ENCODE assay signal across 20 cellular contexts in the genomic region with DNA sequence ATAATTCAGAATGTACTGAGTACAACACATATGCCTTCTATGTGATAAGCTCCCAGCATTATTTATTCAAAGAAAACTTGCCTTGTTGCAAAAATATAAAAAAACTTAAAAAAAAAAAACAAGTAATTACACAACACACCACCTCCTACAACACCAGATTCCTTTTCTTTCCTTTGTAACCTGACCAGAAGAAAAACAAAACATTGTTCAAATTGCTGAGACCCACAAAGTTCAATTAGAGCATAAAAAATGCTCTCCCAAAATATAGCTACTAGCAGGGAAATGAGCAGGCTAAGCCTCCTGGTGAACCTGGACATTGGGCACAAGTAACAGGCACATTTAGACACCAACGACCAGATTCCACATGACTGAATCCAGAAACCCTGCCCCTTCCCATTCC. TPM values are rescaled to one million over a fixed set of nuclear protein-coding genes. Genes with fewer than 3 reads are reported as not detected.
A peak's percentile ranks its signal among the peaks of the same experiment; 100 is the strongest.
DNase-seq lines count a peak whose midpoint lies in the region; ATAC-seq and TF ChIP-seq lines count a peak whose summit lies in the region.
"Had no signal": no experiment of that assay in that cellular context is flagged by ENCODE, and none has a peak within 500 bp of the region (broad histone marks: within the 10 kb centered on the region; RNA-seq: fewer than 3 reads in every experiment).

No MANE protein-coding gene starts in this region.

- peak in 1 of 2 donors; percentile 5 for ATAC-seq in gastrocnemius medialis
- ATAC-seq: right cardiac atrium had no signal

- H3K4me3 ChIP-seq in gastrocnemius medialis, result no peak overlapping the region
- H3K4me3 ChIP-seq in BE2C (ENCODE audit: low read depth, low read length), result no peak overlapping the region
- H3K4me3 ChIP-seq: coronary artery, suprapubic skin had no signal

- no peak for TF ChIP-seq CTCF in glutamatergic neuron (IDR thresholded peaks at IDR 0.05; ENCODE audit: partially characterized antibody, unreplicated experiment)
- no peak for TF ChIP-seq CTCF in gastrocnemius medialis (IDR thresholded peaks at IDR 0.05 in 4 of 5, conservative IDR thresholded peaks at IDR 0.05 in 1 of 5)
- no peak for TF ChIP-seq CTCF in BE2C (IDR thresholded peaks at IDR 0.05; ENCODE audit: low read depth, low read length)

- H3K27ac ChIP-seq in gastrocnemius medialis, result peak overlapping the region; percentile 54 to 67 (median 60)
- H3K27ac ChIP-seq: coronary artery, RWPE1, suprapubic skin had no signal

- no peak for DNase-seq in activated naive CD4-positive, alpha-beta T cell treated with anti-CD3 and anti-CD28 coated beads for 36 hours
- DNase-seq in activated naive CD4-positive, alpha-beta T cell (lab: John Stamatoyannopoulos, UW), result no peak
- DNase-seq in activated CD4-positive, alpha-beta memory T cell treated with anti-CD3 and anti-CD28 coated beads, Interleukin-2, amount 10 ng/mL, durations not matched to agents 7 days and 5 days, result no peak
- DNase-seq in glutamatergic neuron, result no peak
- DNase-seq in gastrocnemius medialis, result no peak
- DNase-seq in HPDE6-E6E7 (ENCODE audit: extremely low spot score), result no peak
- DNase-seq in BE2C, result no peak
- DNase-seq in cerebellum (ENCODE audit: low spot score), result no peak
- DNase-seq: ACHN; aorta; H9; mammary epithelial cell; NCI-H146; NCI-H2227 treated with DMSO at 0.1 percent for 48 hours; right cardiac atrium; stimulated activated CD4-positive, alpha-beta T cell treated with anti-CD3 and anti-CD28 coated beads, Interleukin-2, amount 100 ng/mL, for 24 hours; T-helper 1 cell had no signal

- H3K9me3 ChIP-seq in gastrocnemius medialis (no peaks in the 10 kb centered on the region), BE2C (no peaks in the 10 kb centered on the region)
- H3K9me3 ChIP-seq: suprapubic skin had no signal

- H3K9me3 Mint-ChIP-seq in activated naive CD4-positive, alpha-beta T cell treated with anti-CD3 and anti-CD28 coated beads for 36 hours, result no peaks in the 10 kb centered on the region
- H3K9me3 Mint-ChIP-seq in activated CD4-positive, alpha-beta memory T cell treated with anti-CD3 and anti-CD28 coated beads, Interleukin-2, amount 10 ng/mL, durations not matched to agents 7 days and 5 days, result no peaks in the 10 kb centered on the region
- H3K9me3 Mint-ChIP-seq in glutamatergic neuron (ENCODE audit: unreplicated experiment), result peaks cover 1% of the 10 kb centered on the region

- H3K27me3 ChIP-seq in gastrocnemius medialis (no peaks in the 10 kb centered on the region), BE2C (no peaks in the 10 kb centered on the region)
- H3K27me3 ChIP-seq: suprapubic skin had no signal

- no peak overlapping the region for H3K4me3 Mint-ChIP-seq in activated naive CD4-positive, alpha-beta T cell treated with anti-CD3 and anti-CD28 coated beads for 36 hours
- no peak overlapping the region for H3K4me3 Mint-ChIP-seq in activated CD4-positive, alpha-beta memory T cell treated with anti-CD3 and anti-CD28 coated beads, Interleukin-2, amount 10 ng/mL, durations not matched to agents 7 days and 5 days
- H3K4me3 Mint-ChIP-seq in glutamatergic neuron (ENCODE audit: unreplicated experiment), result no peak overlapping the region
- H3K4me3 Mint-ChIP-seq: H9 had no signal

- H3K4me1 ChIP-seq in gastrocnemius medialis (peaks cover 49 to 51% of the 10 kb centered on the region in 2 donors), BE2C (peaks cover 9% of the 10 kb centered on the region)

- H3K36me3 ChIP-seq in gastrocnemius medialis (no peaks in the 10 kb centered on the region), BE2C (no peaks in the 10 kb centered on the region)
- H3K36me3 ChIP-seq: suprapubic skin had no signal

- intact Hi-C loops in activated naive CD4-positive, alpha-beta T cell treated with anti-CD3 and anti-CD28 coated beads for 36 hours (cut with micrococcal nuclease), result no loop called here
- intact Hi-C loops in gastrocnemius medialis (cut with DNase I; ENCODE audit: low total_unique reads), result no loop called here

- H3K27me3 Mint-ChIP-seq in activated naive CD4-positive, alpha-beta T cell treated with anti-CD3 and anti-CD28 coated beads for 36 hours (ENCODE audit: low read depth), result no peaks in the 10 kb centered on the region
- no peaks in the 10 kb centered on the region for H3K27me3 Mint-ChIP-seq in activated CD4-positive, alpha-beta memory T cell treated with anti-CD3 and anti-CD28 coated beads, Interleukin-2, amount 10 ng/mL, durations not matched to agents 7 days and 5 days
- peaks cover 13% of the 10 kb centered on the region for H3K27me3 Mint-ChIP-seq in glutamatergic neuron (ENCODE audit: unreplicated experiment)

- peak overlapping the region; percentile 79 for H3K27ac Mint-ChIP-seq in activated naive CD4-positive, alpha-beta T cell treated with anti-CD3 and anti-CD28 coated beads for 36 hours
- H3K27ac Mint-ChIP-seq in activated CD4-positive, alpha-beta memory T cell treated with anti-CD3 and anti-CD28 coated beads, Interleukin-2, amount 10 ng/mL, durations not matched to agents 7 days and 5 days, result peak overlapping the region; percentile 24
- H3K27ac Mint-ChIP-seq in glutamatergic neuron (ENCODE audit: unreplicated experiment), result peak overlapping the region; percentile 84
- H3K27ac Mint-ChIP-seq: H9 had no signal

- peaks cover 76% of the 10 kb centered on the region for H3K4me1 Mint-ChIP-seq in activated naive CD4-positive, alpha-beta T cell treated with anti-CD3 and anti-CD28 coated beads for 36 hours (ENCODE audit: low read depth)
- H3K4me1 Mint-ChIP-seq in activated CD4-positive, alpha-beta memory T cell treated with anti-CD3 and anti-CD28 coated beads, Interleukin-2, amount 10 ng/mL, durations not matched to agents 7 days and 5 days, result peaks cover 61% of the 10 kb centered on the region
- peaks cover 50% of the 10 kb centered on the region for H3K4me1 Mint-ChIP-seq in glutamatergic neuron (ENCODE audit: low read depth, unreplicated experiment)

- no peak for TF ChIP-seq POLR2A in gastrocnemius medialis (IDR thresholded peaks at IDR 0.05)

- POLR2A ChIA-PET in activated CD4-positive, alpha-beta memory T cell treated with anti-CD3 and anti-CD28 coated beads, Interleukin-2, amount 10 ng/mL, durations not matched to agents 7 days and 5 days (lab: Charles Lee), result interaction anchor here (1.3 kb wide), 1 partner anchor 34 kb away, joined by 5 read pairs; no protein-coding TSS in a partner anchor

- CTCF ChIA-PET in activated naive CD4-positive, alpha-beta T cell treated with anti-CD3 and anti-CD28 coated beads for 36 hours (lab: Charles Lee), result no interaction called here
- CTCF ChIA-PET in activated CD4-positive, alpha-beta memory T cell treated with anti-CD3 and anti-CD28 coated beads, Interleukin-2, amount 10 ng/mL, durations not matched to agents 7 days and 5 days (lab: Charles Lee), result no interaction called here

- in situ Hi-C loops in gastrocnemius medialis (cut with MboI; ENCODE audit: low sequenced_read_pairs in 4 of 4), result loop anchor here in 1 of 4 donors (25.0 kb wide), 1 partner anchor 97 kb away; the partner anchor contains the start of genes HCFC1 and TMEM187

- H3K36me3 Mint-ChIP-seq in activated naive CD4-positive, alpha-beta T cell treated with anti-CD3 and anti-CD28 coated beads for 36 hours (ENCODE audit: low read depth), result peaks cover 20% of the 10 kb centered on the region
- H3K36me3 Mint-ChIP-seq in activated CD4-positive, alpha-beta memory T cell treated with anti-CD3 and anti-CD28 coated beads, Interleukin-2, amount 10 ng/mL, durations not matched to agents 7 days and 5 days (ENCODE audit: low read depth), result peaks cover 41% of the 10 kb centered on the region
- no peaks in the 10 kb centered on the region for H3K36me3 Mint-ChIP-seq in glutamatergic neuron (ENCODE audit: unreplicated experiment)

RNA-seq across cellular contexts. Expression of gene MECP2, which starts 38.3 kb away (rescaled TPM):
- total RNA-seq in activated naive CD4-positive, alpha-beta T cell treated with anti-CD3 and anti-CD28 coated beads for 36 hours, result 10 to 100 TPM; 47.1 to 50.2 TPM
- total RNA-seq in activated CD4-positive, alpha-beta memory T cell treated with anti-CD3 and anti-CD28 coated beads, Interleukin-2, amount 10 ng/mL, durations not matched to agents 7 days and 5 days, result 10 to 100 TPM; 80.7 to 83.0 TPM
- total RNA-seq in glutamatergic neuron (ENCODE audit: unreplicated experiment), result 60.0 TPM
- 10 to 100 TPM; 39.0 to 63.2 (median 45.2) TPM for total RNA-seq in gastrocnemius medialis
- 46.6 TPM for polyA plus RNA-seq in BE2C (2012; ENCODE audit: insufficient read depth, insufficient read length, low read depth)
- total RNA-seq in cerebellum, result 47.6 TPM

RNA-seq across cellular contexts. Expression of gene IRAK1, which starts 39.5 kb away (rescaled TPM):
- total RNA-seq in activated naive CD4-positive, alpha-beta T cell treated with anti-CD3 and anti-CD28 coated beads for 36 hours, result 10 to 100 TPM; 77.2 to 82.6 TPM
- 100 to 1,000 TPM; 118 to 122 TPM for total RNA-seq in activated CD4-positive, alpha-beta memory T cell treated with anti-CD3 and anti-CD28 coated beads, Interleukin-2, amount 10 ng/mL, durations not matched to agents 7 days and 5 days
- 60.3 TPM for total RNA-seq in glutamatergic neuron (ENCODE audit: unreplicated experiment)
- 100 to 1,000 TPM in 3 of 4 donors, 10 to 100 TPM in 1; 73.9 to 157 (median 115) TPM for total RNA-seq in gastrocnemius medialis
- polyA plus RNA-seq in BE2C (2012; ENCODE audit: insufficient read depth, insufficient read length, low read depth), result 348 TPM
- total RNA-seq in cerebellum, result 10.9 TPM

Comparison
In these comparisons a context has a peak if more than half of its experiments do, and no peak if none do; other contexts are left out.
1. H3K27ac Mint-ChIP-seq: peak in every context shown above with its lines; median percentile 84 in glutamatergic neuron; 79 in activated naive CD4-positive, alpha-beta T cell treated with anti-CD3 and anti-CD28 coated beads for 36 hours; 24 in activated CD4-positive, alpha-beta memory T cell treated with anti-CD3 and anti-CD28 coated beads, Interleukin-2, amount 10 ng/mL, durations not matched to agents 7 days and 5 days.